8 cellular contexts compared by ENCODE assay signal in genomic region chr16:31142109-31143035, GRCh38. TPM values are rescaled to one million over a fixed set of nuclear protein-coding genes. Genes with fewer than 3 reads are reported as not detected.
DNase-seq lines count a peak whose midpoint lies in the region; ATAC-seq and TF ChIP-seq lines count a peak whose summit lies in the region.

No MANE protein-coding gene starts in this region.

- peak overlapping the region; percentile 80 for H3K4me3 ChIP-seq in SK-N-MC
- peak overlapping the region; percentile 70 for H3K4me3 ChIP-seq in osteoblast (ENCODE audit: insufficient read depth, low read length)
- H3K4me3 ChIP-seq in thoracic aorta: peak overlapping the region; percentile 75

- H3K4me2 ChIP-seq in osteoblast (ENCODE audit: insufficient read depth, low read length): peak overlapping the region; percentile 96

- TF ChIP-seq CTCF in GM10248 (IDR thresholded peaks at IDR 0.05; ENCODE audit: control extremely low read depth, extremely low read depth, low read depth, missing control alignments) (peak; percentile 97), osteoblast (IDR thresholded peaks at IDR 0.05; ENCODE audit: extremely low read depth, low read depth, low read length) (peak; percentile 80), thoracic aorta (IDR thresholded peaks at IDR 0.05) (peak; percentile 98)

- peak overlapping the region; percentile 76 for H3K9ac ChIP-seq in SK-N-MC (ENCODE audit: insufficient read length)

- H3K4me1 ChIP-seq in osteoblast (ENCODE audit: insufficient read depth, low read length) (peaks cover 19% of the 10 kb centered on the region), thoracic aorta (ENCODE audit: control insufficient read depth in 1 of 2, low read depth in 2 of 2) (peaks cover 16 to 35% of the 10 kb centered on the region in 2 donors)

- H3K9me3 Mint-ChIP-seq in activated naive CD4-positive, alpha-beta T cell treated with anti-CD3 and anti-CD28 coated beads, Interleukin-2, amount 50 U/mL, for 24 hours: no peaks in the 10 kb centered on the region

- peak overlapping the region; percentile 64 for H3K4me3 Mint-ChIP-seq in activated naive CD4-positive, alpha-beta T cell treated with anti-CD3 and anti-CD28 coated beads, Interleukin-2, amount 50 U/mL, for 24 hours

- no peaks in the 10 kb centered on the region for H4K20me1 ChIP-seq in osteoblast (ENCODE audit: insufficient read depth, low read length)

- H3K36me3 Mint-ChIP-seq in activated naive CD4-positive, alpha-beta T cell treated with anti-CD3 and anti-CD28 coated beads, Interleukin-2, amount 50 U/mL, for 24 hours: no peaks in the 10 kb centered on the region

- no peaks in the 10 kb centered on the region for H3K27me3 Mint-ChIP-seq in activated naive CD4-positive, alpha-beta T cell treated with anti-CD3 and anti-CD28 coated beads, Interleukin-2, amount 50 U/mL, for 24 hours

- H2AFZ ChIP-seq in osteoblast (ENCODE audit: low read length): peak overlapping the region; percentile 92

- peak; percentile 92 for ATAC-seq in HG02610 (IDR thresholded peaks at IDR 0.05; ENCODE audit: unreplicated experiment)
- ATAC-seq in thoracic aorta (ENCODE audit: insufficient number of reproducible peaks, low FRiP score, low read depth): peak; percentile 86

- H3K27ac Mint-ChIP-seq in activated naive CD4-positive, alpha-beta T cell treated with anti-CD3 and anti-CD28 coated beads, Interleukin-2, amount 50 U/mL, for 24 hours: peak overlapping the region; percentile 74

- H3K27ac ChIP-seq in SK-N-MC (peak overlapping the region; percentile 85), osteoblast (ENCODE audit: low read depth, low read length) (peak overlapping the region; percentile 74), thoracic aorta (peak overlapping the region; percentile 94)

- H3K9me3 ChIP-seq in SK-N-MC (ENCODE audit: low read depth, low read length): no peaks in the 10 kb centered on the region
- H3K9me3 ChIP-seq in osteoblast (ENCODE audit: low read depth, low read length): no peaks in the 10 kb centered on the region
- H3K9me3 ChIP-seq in thoracic aorta: no peaks in the 10 kb centered on the region

- POLR2A ChIA-PET in GM10248 (lab: Yijun Ruan, JAX): interaction anchor here (0.6 to 1.8 kb wide), 6 partner anchors 11 to 69 kb away, joined by 3 to 29 read pairs (median 3); partner anchors contain the start of genes FUS and KAT8

- no peaks in the 10 kb centered on the region for H3K36me3 ChIP-seq in SK-N-MC (ENCODE audit: insufficient read depth, low read length)
- no peaks in the 10 kb centered on the region for H3K36me3 ChIP-seq in osteoblast (ENCODE audit: insufficient read depth, low read length)
- no peaks in the 10 kb centered on the region for H3K36me3 ChIP-seq in thoracic aorta

- H3K27me3 ChIP-seq in osteoblast (ENCODE audit: insufficient read depth, low read length) (peaks cover 13% of the 10 kb centered on the region), thoracic aorta (replicated peaks; ENCODE audit: insufficient read depth) (no peaks in the 10 kb centered on the region)

- CTCF ChIA-PET in GM10248 (lab: Yijun Ruan, JAX): interaction anchor here (0.6 to 4.9 kb wide), 48 partner anchors 9 to 317 kb away, joined by 3 to 68 read pairs (median 5); partner anchors contain the start of genes ARMC5, FUS, ITGAM and KAT8

- H3K4me1 Mint-ChIP-seq in activated naive CD4-positive, alpha-beta T cell treated with anti-CD3 and anti-CD28 coated beads, Interleukin-2, amount 50 U/mL, for 24 hours: peaks cover 14% of the 10 kb centered on the region

- H3K79me2 ChIP-seq in osteoblast (ENCODE audit: insufficient read depth, low read length): no peaks in the 10 kb centered on the region

- DNase-seq in GM10248 (ENCODE audit: extremely low spot score): peak; percentile 100
- peak; percentile 91 for DNase-seq in NCI-H1048 (lab: John Stamatoyannopoulos, UW)
- DNase-seq in SK-N-MC (ENCODE audit: low read depth, low spot score): peak; percentile 90
- DNase-seq in glomerular visceral epithelial cell (ENCODE audit: extremely low spot score): peak; percentile 99
- DNase-seq in osteoblast (ENCODE audit: insufficient read length, low spot score, missing footprints): peak; percentile 100
- DNase-seq in thoracic aorta (ENCODE audit: low spot score): peak; percentile 97

RNA-seq across cellular contexts. Expression of gene PRSS8, which starts 6.8 kb away (rescaled TPM):
- total RNA-seq in osteoblast: not detected in 2 replicates
- not detected for total RNA-seq in thoracic aorta

RNA-seq across cellular contexts. Expression of gene PRSS36, which starts 7.5 kb away (rescaled TPM):
- 0.29 TPM in 1 of 2 replicates, not detected in the other for total RNA-seq in osteoblast
- 10 to 100 TPM in 1 of 2 donors, 1 to 10 TPM in 1; 1.3 to 14.8 TPM for total RNA-seq in thoracic aorta

RNA-seq across cellular contexts. Expression of gene KAT8, which starts 24.9 kb away (rescaled TPM):
- total RNA-seq in osteoblast (31.8 and 35.1 TPM in 2 replicates), thoracic aorta (10 to 100 TPM; 62.5 to 75.7 TPM)

RNA-seq across cellular contexts. Expression of gene BCKDK, which starts 34.2 kb away (rescaled TPM):
- total RNA-seq in osteoblast (25.9 and 30.0 TPM in 2 replicates), thoracic aorta (10 to 100 TPM; 35.1 to 58.5 TPM)

RNA-seq across cellular contexts. Expression of gene FUS, which starts 37.6 kb away (rescaled TPM):
- total RNA-seq in osteoblast (24.2 and 30.4 TPM in 2 replicates), thoracic aorta (100 to 1,000 TPM in 1 of 2 donors, 10 to 100 TPM in 1; 63.9 to 141 TPM)

Comparison
In these comparisons a context has a peak if more than half of its experiments do, and no peak if none do; other contexts are left out.
1. Peak in every context shown above with its lines: DNase-seq, ATAC-seq, H3K4me3 ChIP-seq and H3K27ac ChIP-seq.